In the genomic region with DNA sequence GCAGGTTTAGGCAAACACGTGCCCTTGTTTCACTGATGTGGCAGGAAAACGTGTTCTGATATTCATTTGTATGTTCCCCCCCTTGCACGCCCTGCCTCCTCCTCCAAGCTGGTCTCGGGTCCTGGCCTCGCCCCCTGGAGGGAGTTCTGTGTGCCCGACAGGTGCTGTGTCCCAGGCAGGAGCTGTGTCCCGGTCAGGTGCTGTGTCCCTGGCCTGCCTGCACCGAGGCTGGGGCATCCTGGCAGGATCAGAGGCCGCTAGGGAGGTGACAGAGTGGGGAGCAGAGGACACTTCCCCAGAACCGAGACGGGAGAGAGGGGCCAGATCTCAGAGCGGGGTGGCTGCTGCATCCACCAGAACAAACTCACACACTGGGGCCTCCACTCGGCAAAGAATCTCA, we compare ENCODE assay signal across 24 cellular contexts. TPM values are rescaled to one million over a fixed set of nuclear protein-coding genes. Genes with fewer than 3 reads are reported as not detected.
DNase-seq lines count a peak whose midpoint lies in the region; ATAC-seq, FAIRE-seq and TF ChIP-seq lines count a peak whose summit lies in the region.
"Had no signal": no experiment of that assay in that cellular context is flagged by ENCODE, and none has a peak within 500 bp of the region (broad histone marks: within the 10 kb centered on the region; RNA-seq: fewer than 3 reads in every experiment).

No MANE protein-coding gene starts in this region.

- H4K8ac ChIP-seq in mesenchymal stem cell (ENCODE audit: low read length) = no peak overlapping the region

- no peak overlapping the region for H3K23ac ChIP-seq in mesenchymal stem cell (ENCODE audit: low read length in 2 of 2)

- H3K4me2 ChIP-seq in mesenchymal stem cell (ENCODE audit: low read length, poor library complexity, severe bottlenecking) = no peak overlapping the region
- H3K4me2 ChIP-seq: BLaER1 treated with 17β-estradiol and CSF1 and Interleukin-3, amounts not matched to agents 10 nM and 100 nM had no signal

- no peaks in the 10 kb centered on the region for H3K27me3 Mint-ChIP-seq in stimulated activated memory B cell treated with anti-CD40 and anti-IgM and Interleukin-4, amounts not matched to agents 10 μg/mL and 1 μg/mL and 100 μg/mL, for 72 hours
- H3K27me3 Mint-ChIP-seq: B cell had no signal

- no peak overlapping the region for H3K4me3 Mint-ChIP-seq in stimulated activated memory B cell treated with anti-CD40 and anti-IgM and Interleukin-4, amounts not matched to agents 10 μg/mL and 1 μg/mL and 100 μg/mL, for 72 hours
- H3K4me3 Mint-ChIP-seq: B cell; CD8-positive, alpha-beta T cell; HFFc6 had no signal

- H2AFZ ChIP-seq in mesenchymal stem cell (ENCODE audit: low read depth, low read length) = peak overlapping the region; percentile 15
- H2AFZ ChIP-seq: GM23248 had no signal

- H3K9ac ChIP-seq in kidney (ENCODE audit: low read length in 2 of 2) (no peak overlapping the region), mesenchymal stem cell (ENCODE audit: low read length) (no peak overlapping the region)
- H3K9ac ChIP-seq: BLaER1 treated with 17β-estradiol and CSF1 and Interleukin-3, amounts not matched to agents 10 nM and 100 nM; GM23248 had no signal

- ATAC-seq in right cardiac atrium (no peak), left cardiac atrium (no peak), GM18858 (IDR thresholded peaks at IDR 0.05; ENCODE audit: unreplicated experiment) (no peak), GM18517 (IDR thresholded peaks at IDR 0.05; ENCODE audit: unreplicated experiment) (no peak)
- no peak for ATAC-seq in stimulated activated memory B cell treated with anti-CD40 and anti-IgM and Interleukin-4, amounts not matched to agents 10 μg/mL and 1 μg/mL and 100 μg/mL, for 72 hours
- ATAC-seq: CD8-positive, alpha-beta T cell; GM12878 had no signal

- H2BK12ac ChIP-seq in mesenchymal stem cell (ENCODE audit: low read length in 2 of 2) = no peak overlapping the region

- H2BK120ac ChIP-seq in mesenchymal stem cell (ENCODE audit: low read depth, low read length) = no peak overlapping the region

- H3K4me1 ChIP-seq in right cardiac atrium (ENCODE audit: control insufficient read depth, insufficient read depth, low read length) (no peaks in the 10 kb centered on the region), kidney (ENCODE audit: control insufficient read depth in 1 of 2, insufficient read depth in 1 of 2, low read depth in 1 of 2, low read length in 2 of 2) (no peaks in the 10 kb centered on the region), mesenchymal stem cell (ENCODE audit: control insufficient read depth, insufficient read depth, low read depth, low read length) (no peaks in the 10 kb centered on the region)

- peaks cover 31% of the 10 kb centered on the region for H3K4me1 Mint-ChIP-seq in stimulated activated memory B cell treated with anti-CD40 and anti-IgM and Interleukin-4, amounts not matched to agents 10 μg/mL and 1 μg/mL and 100 μg/mL, for 72 hours

- H3K36me3 ChIP-seq in kidney (ENCODE audit: control insufficient read depth in 1 of 2, insufficient read depth in 2 of 2, low read length in 2 of 2) (no peaks in the 10 kb centered on the region), mesenchymal stem cell (ENCODE audit: control insufficient read depth in 1 of 2, insufficient read depth in 2 of 2, low read depth in 1 of 2, low read length in 2 of 2) (no peaks in the 10 kb centered on the region)
- H3K36me3 ChIP-seq: BLaER1 treated with 17β-estradiol and CSF1 and Interleukin-3, amounts not matched to agents 10 nM and 100 nM had no signal

- intact Hi-C loops in right cardiac atrium (cut with DNase I) (no loop called here), left cardiac atrium (cut with DNase I) (no loop called here), kidney (cut with DNase I) (no loop called here)

- no peaks in the 10 kb centered on the region for H3K79me1 ChIP-seq in mesenchymal stem cell (replicated peaks; ENCODE audit: low read length, poor library complexity, severe bottlenecking)

- H2BK5ac ChIP-seq in mesenchymal stem cell (ENCODE audit: low read depth, low read length, poor library complexity, severe bottlenecking) = no peak overlapping the region

- H3K4ac ChIP-seq in mesenchymal stem cell (ENCODE audit: low read depth in 1 of 2, low read length in 2 of 2) = no peak overlapping the region

- no peaks in the 10 kb centered on the region for H3K9me3 ChIP-seq in right cardiac atrium (ENCODE audit: control insufficient read depth, low read length)
- H3K9me3 ChIP-seq in kidney (ENCODE audit: control insufficient read depth in 1 of 2, low read length in 2 of 2) = no peaks in the 10 kb centered on the region
- H3K9me3 ChIP-seq in mesenchymal stem cell (ENCODE audit: control insufficient read depth, low read length) = no peaks in the 10 kb centered on the region
- H3K9me3 ChIP-seq: BLaER1 treated with 17β-estradiol and CSF1 and Interleukin-3, amounts not matched to agents 10 nM and 100 nM had no signal

- peak overlapping the region; percentile 61 for H3K27ac Mint-ChIP-seq in stimulated activated memory B cell treated with anti-CD40 and anti-IgM and Interleukin-4, amounts not matched to agents 10 μg/mL and 1 μg/mL and 100 μg/mL, for 72 hours
- H3K27ac Mint-ChIP-seq: B cell; CD8-positive, alpha-beta T cell; HFFc6 had no signal

- peak in 2 of 3 donors; percentile 26 to 34 for DNase-seq in right cardiac atrium
- DNase-seq in left cardiac atrium = no peak
- DNase-seq in kidney = peak; percentile 43
- DNase-seq in mesenchymal stem cell = no peak
- DNase-seq in NCI-H1105 treated with DMSO at 0.1 percent for 48 hours (lab: John Stamatoyannopoulos, UW) = no peak
- DNase-seq: 8988T; CD8-positive, alpha-beta T cell; COR-L47; DMS 273 treated with DMSO at 0.1 percent for 48 hours; DMS53; DND-41; EL; GM23248; HCEC 1CT; HFFc6; IMR-90 had no signal

- WGBS in right cardiac atrium = 86% methylated on average over 13 of the region's 13 CpGs
- 75% methylated on average over 11 of the region's 13 CpGs for WGBS in mesenchymal stem cell

- no peaks in the 10 kb centered on the region for H3K9me3 Mint-ChIP-seq in stimulated activated memory B cell treated with anti-CD40 and anti-IgM and Interleukin-4, amounts not matched to agents 10 μg/mL and 1 μg/mL and 100 μg/mL, for 72 hours
- H3K9me3 Mint-ChIP-seq: CD8-positive, alpha-beta T cell; HFFc6 had no signal

- H4K91ac ChIP-seq in mesenchymal stem cell (ENCODE audit: low read length) = no peak overlapping the region

- H3K36me3 Mint-ChIP-seq in stimulated activated memory B cell treated with anti-CD40 and anti-IgM and Interleukin-4, amounts not matched to agents 10 μg/mL and 1 μg/mL and 100 μg/mL, for 72 hours = peaks cover 6% of the 10 kb centered on the region

- no peak overlapping the region for H2BK15ac ChIP-seq in mesenchymal stem cell (ENCODE audit: low read depth, poor library complexity, severe bottlenecking)

- no peak overlapping the region for H3K18ac ChIP-seq in mesenchymal stem cell (ENCODE audit: low read depth in 1 of 2, low read length in 2 of 2)

- H3K14ac ChIP-seq in mesenchymal stem cell (ENCODE audit: low read length in 2 of 2) = peak overlapping the region in 1 of 2 experiments; percentile 79

- H2AK5ac ChIP-seq in mesenchymal stem cell (ENCODE audit: low read length, severe bottlenecking) = no peak overlapping the region

- H3K4me3 ChIP-seq in right cardiac atrium (ENCODE audit: low read length) (no peak overlapping the region), kidney (ENCODE audit: low read length in 2 of 2) (no peak overlapping the region), mesenchymal stem cell (ENCODE audit: insufficient read depth in 1 of 2, low read depth in 1 of 2, low read length in 2 of 2) (no peak overlapping the region)
- H3K4me3 ChIP-seq: BLaER1 treated with 17β-estradiol and CSF1 and Interleukin-3, amounts not matched to agents 10 nM and 100 nM; GM12878; GM23248 had no signal

- no peak for FAIRE-seq in kidney (lab: Jason Lieb, UNC)
- FAIRE-seq: GM12878, H54 had no signal

- no peak for TF ChIP-seq CTCF in kidney (IDR thresholded peaks at IDR 0.05; ENCODE audit: borderline replicate concordance, extremely low read depth, insufficient read depth)

- H3K27ac ChIP-seq in right cardiac atrium (ENCODE audit: low read length) (no peak overlapping the region), kidney (ENCODE audit: low read depth in 2 of 2, low read length in 2 of 2) (no peak overlapping the region), mesenchymal stem cell (ENCODE audit: low read length, poor library complexity, severe bottlenecking) (no peak overlapping the region)
- H3K27ac ChIP-seq: BLaER1 treated with 17β-estradiol and CSF1 and Interleukin-3, amounts not matched to agents 10 nM and 100 nM; GM23248; HL-60 had no signal

- H3K27me3 ChIP-seq in right cardiac atrium (ENCODE audit: control insufficient read depth, insufficient read depth) = no peaks in the 10 kb centered on the region
- H3K27me3 ChIP-seq in mesenchymal stem cell (ENCODE audit: control insufficient read depth in 1 of 2, insufficient read depth in 1 of 2, low read length in 2 of 2) = peaks cover 10 to 45% of the 10 kb centered on the region in 2 experiments
- H3K27me3 ChIP-seq: BLaER1 treated with 17β-estradiol and CSF1 and Interleukin-3, amounts not matched to agents 10 nM and 100 nM had no signal

RNA-seq across cellular contexts. Expression of a gene that starts 45.3 kb away (rescaled TPM):
- total RNA-seq in right cardiac atrium (100 to 1,000 TPM; 167 to 298 (median 211) TPM), left cardiac atrium (100 to 1,000 TPM; 141 to 253 TPM), kidney (40.7 TPM)
- polyA plus RNA-seq in right cardiac atrium (162 TPM), kidney (ENCODE audit: insufficient read depth, low read depth, low replicate concordance) (40.9 TPM)
- 18.0 TPM for polyA plus RNA-seq in mesenchymal stem cell (2013, experiment 1 of 2)
- polyA plus RNA-seq in mesenchymal stem cell (2013, experiment 2 of 2) = 18.8 TPM

Comparison
In these comparisons a context has a peak if more than half of its experiments do, and no peak if none do; other contexts are left out.
1. DNase-seq: peak in right cardiac atrium (2 of 3) and kidney (single experiment); none in left cardiac atrium (single experiment), mesenchymal stem cell (single experiment) and NCI-H1105 treated with DMSO at 0.1 percent for 48 hours (single experiment).